Comparison of ENCODE assay signal across 9 cellular contexts in genomic region chr4:4182835-4183568, GRCh38. TPM values are rescaled to one million over a fixed set of nuclear protein-coding genes. Genes with fewer than 3 reads are reported as not detected.
DNase-seq lines count a peak whose midpoint lies in the region; ATAC-seq and TF ChIP-seq lines count a peak whose summit lies in the region.
"Had no signal": no experiment of that assay in that cellular context is flagged by ENCODE, and none has a peak within 500 bp of the region (broad histone marks: within the 10 kb centered on the region; RNA-seq: fewer than 3 reads in every experiment).

No MANE protein-coding gene starts in this region.

- H3K27me3 ChIP-seq in BE2C: peaks cover 6% of the 10 kb centered on the region; the same call in 1 of the 2 replicates
- H3K27me3 ChIP-seq in upper lobe of left lung: no peaks in the 10 kb centered on the region

- ATAC-seq in upper lobe of left lung (ENCODE audit: low FRiP score in 2 of 2) (no peak), GM21447 (IDR thresholded peaks at IDR 0.05; ENCODE audit: unreplicated experiment) (no peak), GM21737 (IDR thresholded peaks at IDR 0.05; ENCODE audit: unreplicated experiment) (no peak)

- H3K9me3 Mint-ChIP-seq in T-helper 2 cell treated with Interferon-gamma antibody and Interleukin-4, amounts not matched to agents 5 μg/mL and 100 μg/mL, for 36 hours: no peaks in the 10 kb centered on the region

- TF ChIP-seq POLR2A in upper lobe of left lung (IDR thresholded peaks at IDR 0.05): no peak

- WGBS in upper lobe of left lung, 2 donors: 42 to 52% methylated on average over 13 to 16 of the region's 19 CpGs

- H3K4me3 ChIP-seq in BE2C (ENCODE audit: low read depth, low read length): no peak overlapping the region
- H3K4me3 ChIP-seq in GM12865 (ENCODE audit: low read depth, low read length): no peak overlapping the region
- H3K4me3 ChIP-seq in upper lobe of left lung: no peak overlapping the region

- no peak overlapping the region for H3K27ac Mint-ChIP-seq in T-helper 2 cell treated with Interferon-gamma antibody and Interleukin-4, amounts not matched to agents 5 μg/mL and 100 μg/mL, for 36 hours

- DNase-seq in BE2C (peak; percentile 47), GM12865 (ENCODE audit: low read depth) (peak; percentile 30), glomerular visceral epithelial cell (ENCODE audit: extremely low spot score) (peak; percentile 9), upper lobe of left lung (no peak), NCI-H2107 treated with DMSO at 0.1 percent for 48 hours (lab: John Stamatoyannopoulos, UW; ENCODE audit: unreplicated experiment) (no peak)
- peak; percentile 13 for DNase-seq in T-helper 2 cell treated with Interferon-gamma antibody and Interleukin-4, amounts not matched to agents 5 μg/mL and 100 μg/mL, for 36 hours (ENCODE audit: low spot score)

- no peaks in the 10 kb centered on the region for H3K27me3 Mint-ChIP-seq in T-helper 2 cell treated with Interferon-gamma antibody and Interleukin-4, amounts not matched to agents 5 μg/mL and 100 μg/mL, for 36 hours (ENCODE audit: low read depth)

- no peaks in the 10 kb centered on the region for H3K36me3 Mint-ChIP-seq in T-helper 2 cell treated with Interferon-gamma antibody and Interleukin-4, amounts not matched to agents 5 μg/mL and 100 μg/mL, for 36 hours (ENCODE audit: low read depth)

- no peak for TF ChIP-seq EP300 in upper lobe of left lung (IDR thresholded peaks at IDR 0.05)

- H3K36me3 ChIP-seq in BE2C: no peaks in the 10 kb centered on the region
- no peaks in the 10 kb centered on the region for H3K36me3 ChIP-seq in upper lobe of left lung

- no peak overlapping the region for H3K4me3 Mint-ChIP-seq in T-helper 2 cell treated with Interferon-gamma antibody and Interleukin-4, amounts not matched to agents 5 μg/mL and 100 μg/mL, for 36 hours

- H3K27ac ChIP-seq in upper lobe of left lung: no peak overlapping the region

- no peaks in the 10 kb centered on the region for H3K9me3 ChIP-seq in BE2C
- no peaks in the 10 kb centered on the region for H3K9me3 ChIP-seq in upper lobe of left lung

- TF ChIP-seq CTCF in BE2C (IDR thresholded peaks at IDR 0.05; ENCODE audit: low read depth, low read length): peak; percentile 78
- peak; percentile 75 for TF ChIP-seq CTCF in GM12865 (IDR thresholded peaks at IDR 0.05; ENCODE audit: insufficient read depth, low read depth, low read length, missing control alignments)
- TF ChIP-seq CTCF in upper lobe of left lung (IDR thresholded peaks at IDR 0.05): peak in 5 of 6 experiments; percentile 23 to 47 (median 33)

- no peaks in the 10 kb centered on the region for H3K4me1 Mint-ChIP-seq in T-helper 2 cell treated with Interferon-gamma antibody and Interleukin-4, amounts not matched to agents 5 μg/mL and 100 μg/mL, for 36 hours (ENCODE audit: low read depth)

- H3K4me1 ChIP-seq in BE2C (no peaks in the 10 kb centered on the region), upper lobe of left lung (no peaks in the 10 kb centered on the region)

RNA-seq across cellular contexts. Expression of gene OTOP1, which starts 43.7 kb away (rescaled TPM):
- polyA plus RNA-seq in BE2C (2012; ENCODE audit: insufficient read depth, insufficient read length, low read depth): not detected
- not detected for total RNA-seq in upper lobe of left lung
- total RNA-seq: temporal lobe had no signal

Comparison
In these comparisons a context has a peak if more than half of its experiments do, and no peak if none do; other contexts are left out.
1. DNase-seq: peak in BE2C (single experiment), GM12865 (single experiment), T-helper 2 cell treated with Interferon-gamma antibody and Interleukin-4, amounts not matched to agents 5 μg/mL and 100 μg/mL, for 36 hours (single experiment) and glomerular visceral epithelial cell (single experiment); none in upper lobe of left lung (0 of 2) and NCI-H2107 treated with DMSO at 0.1 percent for 48 hours (single experiment).
2. Peak in every context shown above with its lines, with median percentiles within 50 percentile points of each other: CTCF ChIP-seq.